Comparison of ENCODE assay signal across 9 cellular contexts in the genomic region with DNA sequence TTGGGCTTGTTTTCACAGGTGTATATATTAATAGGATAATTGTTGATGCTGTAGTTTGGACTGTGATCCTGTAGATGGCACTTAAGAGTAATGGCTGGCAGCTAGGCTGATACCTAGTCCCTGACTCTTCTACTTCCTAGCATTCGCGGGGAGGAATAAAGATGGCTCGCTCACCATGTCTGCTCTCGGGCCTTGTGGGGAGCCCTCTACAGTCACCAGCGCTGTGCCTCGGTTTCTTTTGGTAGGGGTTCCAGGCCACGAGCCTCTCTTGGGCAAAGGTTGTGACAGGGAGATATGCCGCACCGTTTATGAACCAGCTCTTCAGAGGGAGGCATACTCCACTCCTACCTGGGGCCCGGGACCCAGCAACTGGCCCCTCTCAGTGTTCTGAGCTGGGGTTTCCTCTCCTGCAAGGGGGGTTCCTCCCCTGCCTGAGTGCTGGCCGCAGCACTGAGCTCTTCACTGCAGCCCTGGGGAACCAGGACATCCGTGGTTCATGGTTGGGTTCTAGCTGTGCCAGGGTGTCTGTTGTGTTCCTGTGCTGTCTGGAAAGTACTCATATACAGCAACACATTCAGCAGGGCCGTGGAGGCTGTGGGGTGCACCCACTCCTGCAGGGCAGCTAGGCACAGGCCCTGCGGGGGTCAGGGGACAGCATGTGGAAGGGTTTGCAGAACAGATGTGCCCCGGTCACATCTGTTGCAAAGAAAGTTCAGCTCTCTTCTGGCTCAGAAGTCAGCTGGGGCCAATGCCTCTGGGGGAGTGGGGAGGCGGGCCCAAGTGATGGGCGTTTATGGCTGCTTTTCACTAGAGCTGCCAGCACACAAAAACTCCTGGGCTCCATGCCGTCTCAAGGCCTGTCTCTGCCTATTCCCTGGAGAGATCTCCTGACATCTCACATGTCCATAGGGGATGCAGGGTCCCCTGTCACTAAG.
A peak's percentile ranks its signal among the peaks of the same experiment; 100 is the strongest.
DNase-seq lines count a peak whose midpoint lies in the region; ATAC-seq and TF ChIP-seq lines count a peak whose summit lies in the region.
"Had no signal": no experiment of that assay in that cellular context is flagged by ENCODE, and none has a peak within 500 bp of the region (broad histone marks: within the 10 kb centered on the region; RNA-seq: fewer than 3 reads in every experiment).

No MANE protein-coding gene starts in this region.

- H3K27ac ChIP-seq in neural progenitor cell, result no peak overlapping the region
- H3K27ac ChIP-seq: neutrophil had no signal

- H2AFZ ChIP-seq in neural progenitor cell (replicated peaks), result peak overlapping the region; percentile 88

- no peak overlapping the region for H3K9ac ChIP-seq in neural progenitor cell

- H3K79me2 ChIP-seq in neural progenitor cell (ENCODE audit: low read depth), result no peaks in the 10 kb centered on the region

- no peaks in the 10 kb centered on the region for H3K9me3 ChIP-seq in neural progenitor cell (ENCODE audit: low read depth)
- H3K9me3 ChIP-seq: neutrophil had no signal

- no peaks in the 10 kb centered on the region for H3K9me3 Mint-ChIP-seq in neural progenitor cell
- no peaks in the 10 kb centered on the region for H3K9me3 Mint-ChIP-seq in stimulated activated effector memory CD8-positive, alpha-beta T cell treated with anti-CD3 and anti-CD28 coated beads, Interleukin-12 subunit alpha, Interleukin-12 subunit beta, amount 100 ng/mL, for 72 hours

- H3K4me1 ChIP-seq in neural progenitor cell, result no peaks in the 10 kb centered on the region

- peak; percentile 49 for TF ChIP-seq CTCF in neural progenitor cell (IDR thresholded peaks at IDR 0.05)

- peak; percentile 15 for DNase-seq in NCI-H510A treated with DMSO at 0.1 percent for 48 hours (lab: John Stamatoyannopoulos, UW)
- DNase-seq in NCI-H510A (lab: John Stamatoyannopoulos, UW), result no peak
- peak; percentile 33 for DNase-seq in neural progenitor cell (ENCODE audit: low spot score)
- DNase-seq in stimulated activated effector memory CD8-positive, alpha-beta T cell treated with anti-CD3 and anti-CD28 coated beads, Interleukin-12 subunit alpha, Interleukin-12 subunit beta, amount 100 ng/mL, for 72 hours (ENCODE audit: low spot score in 2 of 2), result no peak
- DNase-seq in activated CD4-positive, alpha-beta T cell treated with anti-CD3 and anti-CD28 coated beads, Interleukin-2, amount 50 U/mL, for 4 hours, result no peak

- no peaks in the 10 kb centered on the region for H3K36me3 ChIP-seq in neural progenitor cell
- H3K36me3 ChIP-seq: neutrophil had no signal

- no peak overlapping the region for H3K27ac Mint-ChIP-seq in neural progenitor cell
- no peak overlapping the region for H3K27ac Mint-ChIP-seq in stimulated activated effector memory CD8-positive, alpha-beta T cell treated with anti-CD3 and anti-CD28 coated beads, Interleukin-12 subunit alpha, Interleukin-12 subunit beta, amount 100 ng/mL, for 72 hours

- ATAC-seq in HG03139 (IDR thresholded peaks at IDR 0.05; ENCODE audit: unreplicated experiment) (peak; percentile 81), SK-N-SH treated with all-trans-retinoic acid at 6 μM for 48 hours (peak; percentile 98), GM21447 (IDR thresholded peaks at IDR 0.05; ENCODE audit: unreplicated experiment) (no peak)
- ATAC-seq in stimulated activated effector memory CD8-positive, alpha-beta T cell treated with anti-CD3 and anti-CD28 coated beads, Interleukin-12 subunit alpha, Interleukin-12 subunit beta, amount 100 ng/mL, for 72 hours, result no peak

- H3K4me3 Mint-ChIP-seq in neural progenitor cell, result no peak overlapping the region
- H3K4me3 Mint-ChIP-seq in stimulated activated effector memory CD8-positive, alpha-beta T cell treated with anti-CD3 and anti-CD28 coated beads, Interleukin-12 subunit alpha, Interleukin-12 subunit beta, amount 100 ng/mL, for 72 hours, result no peak overlapping the region

- H3K27me3 ChIP-seq in neural progenitor cell, result no peaks in the 10 kb centered on the region
- H3K27me3 ChIP-seq: neutrophil had no signal

- H3K36me3 Mint-ChIP-seq in neural progenitor cell, result no peaks in the 10 kb centered on the region
- H3K36me3 Mint-ChIP-seq in stimulated activated effector memory CD8-positive, alpha-beta T cell treated with anti-CD3 and anti-CD28 coated beads, Interleukin-12 subunit alpha, Interleukin-12 subunit beta, amount 100 ng/mL, for 72 hours, result no peaks in the 10 kb centered on the region

- no peaks in the 10 kb centered on the region for H3K27me3 Mint-ChIP-seq in neural progenitor cell (ENCODE audit: insufficient read depth, low read depth)

- no peaks in the 10 kb centered on the region for H3F3A ChIP-seq in neural progenitor cell (ENCODE audit: low read depth)

- H4K20me1 ChIP-seq in neural progenitor cell (ENCODE audit: low read depth), result no peaks in the 10 kb centered on the region

- no peak overlapping the region for H3K4me3 ChIP-seq in neural progenitor cell

- no peak overlapping the region for H3K4me2 ChIP-seq in neural progenitor cell

- H3K4me1 Mint-ChIP-seq in neural progenitor cell, result no peaks in the 10 kb centered on the region
- H3K4me1 Mint-ChIP-seq in stimulated activated effector memory CD8-positive, alpha-beta T cell treated with anti-CD3 and anti-CD28 coated beads, Interleukin-12 subunit alpha, Interleukin-12 subunit beta, amount 100 ng/mL, for 72 hours, result no peaks in the 10 kb centered on the region

TF ChIP-seq in SK-N-SH treated with all-trans-retinoic acid at 6 μM for 48 hours, 23 proteins besides CTCF, POLR2A, EP300 and RAD21 (continues in another document):
- TF ChIP-seq, protein P1, sequence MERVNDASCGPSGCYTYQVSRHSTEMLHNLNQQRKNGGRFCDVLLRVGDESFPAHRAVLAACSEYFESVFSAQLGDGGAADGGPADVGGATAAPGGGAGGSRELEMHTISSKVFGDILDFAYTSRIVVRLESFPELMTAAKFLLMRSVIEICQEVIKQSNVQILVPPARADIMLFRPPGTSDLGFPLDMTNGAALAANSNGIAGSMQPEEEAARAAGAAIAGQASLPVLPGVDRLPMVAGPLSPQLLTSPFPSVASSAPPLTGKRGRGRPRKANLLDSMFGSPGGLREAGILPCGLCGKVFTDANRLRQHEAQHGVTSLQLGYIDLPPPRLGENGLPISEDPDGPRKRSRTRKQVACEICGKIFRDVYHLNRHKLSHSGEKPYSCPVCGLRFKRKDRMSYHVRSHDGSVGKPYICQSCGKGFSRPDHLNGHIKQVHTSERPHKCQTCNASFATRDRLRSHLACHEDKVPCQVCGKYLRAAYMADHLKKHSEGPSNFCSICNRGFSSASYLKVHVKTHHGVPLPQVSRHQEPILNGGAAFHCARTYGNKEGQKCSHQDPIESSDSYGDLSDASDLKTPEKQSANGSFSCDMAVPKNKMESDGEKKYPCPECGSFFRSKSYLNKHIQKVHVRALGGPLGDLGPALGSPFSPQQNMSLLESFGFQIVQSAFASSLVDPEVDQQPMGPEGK (CRISPR knock-in tag; IDR thresholded peaks at IDR 0.05; ENCODE audit: borderline replicate concordance), result no peak
- TF ChIP-seq CSRNP3 (CRISPR knock-in tag; IDR thresholded peaks at IDR 0.05) (no peak), ZNF8 (CRISPR knock-in tag; IDR thresholded peaks at IDR 0.05) (no peak), ISL1 (CRISPR knock-in tag; IDR thresholded peaks at IDR 0.05) (no peak), RARB (CRISPR knock-in tag; IDR thresholded peaks at IDR 0.05) (no peak), ZNF565 (CRISPR knock-in tag; conservative IDR thresholded peaks at IDR 0.05; ENCODE audit: low read depth) (no peak), CREB5 (CRISPR knock-in tag; IDR thresholded peaks at IDR 0.05; ENCODE audit: low read depth) (no peak), ARNTL (CRISPR knock-in tag; IDR thresholded peaks at IDR 0.05; ENCODE audit: borderline replicate concordance, low read depth) (no peak), GLIS3 (CRISPR knock-in tag; IDR thresholded peaks at IDR 0.05) (no peak), ZNF70 (CRISPR knock-in tag; IDR thresholded peaks at IDR 0.05) (no peak), BACH2 (CRISPR knock-in tag; IDR thresholded peaks at IDR 0.05; ENCODE audit: borderline replicate concordance) (no peak)
- TF ChIP-seq, protein P2, sequence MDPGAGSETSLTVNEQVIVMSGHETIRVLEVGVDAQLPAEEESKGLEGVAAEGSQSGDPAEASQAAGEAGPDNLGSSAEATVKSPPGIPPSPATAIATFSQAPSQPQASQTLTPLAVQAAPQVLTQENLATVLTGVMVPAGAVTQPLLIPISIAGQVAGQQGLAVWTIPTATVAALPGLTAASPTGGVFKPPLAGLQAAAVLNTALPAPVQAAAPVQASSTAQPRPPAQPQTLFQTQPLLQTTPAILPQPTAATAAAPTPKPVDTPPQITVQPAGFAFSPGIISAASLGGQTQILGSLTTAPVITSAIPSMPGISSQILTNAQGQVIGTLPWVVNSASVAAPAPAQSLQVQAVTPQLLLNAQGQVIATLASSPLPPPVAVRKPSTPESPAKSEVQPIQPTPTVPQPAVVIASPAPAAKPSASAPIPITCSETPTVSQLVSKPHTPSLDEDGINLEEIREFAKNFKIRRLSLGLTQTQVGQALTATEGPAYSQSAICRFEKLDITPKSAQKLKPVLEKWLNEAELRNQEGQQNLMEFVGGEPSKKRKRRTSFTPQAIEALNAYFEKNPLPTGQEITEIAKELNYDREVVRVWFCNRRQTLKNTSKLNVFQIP (CRISPR knock-in tag; IDR thresholded peaks at IDR 0.05; ENCODE audit: borderline replicate concordance, low read depth), result no peak

Comparison
In these comparisons a context has a peak if more than half of its experiments do, and no peak if none do; other contexts are left out.
1. DNase-seq: peak in NCI-H510A treated with DMSO at 0.1 percent for 48 hours (single experiment) and neural progenitor cell (single experiment); none in NCI-H510A (single experiment), stimulated activated effector memory CD8-positive, alpha-beta T cell treated with anti-CD3 and anti-CD28 coated beads, Interleukin-12 subunit alpha, Interleukin-12 subunit beta, amount 100 ng/mL, for 72 hours (0 of 2) and activated CD4-positive, alpha-beta T cell treated with anti-CD3 and anti-CD28 coated beads, Interleukin-2, amount 50 U/mL, for 4 hours (0 of 2).
2. ATAC-seq: peak in HG03139 (single experiment) and SK-N-SH treated with all-trans-retinoic acid at 6 μM for 48 hours (single experiment); none in GM21447 (single experiment) and stimulated activated effector memory CD8-positive, alpha-beta T cell treated with anti-CD3 and anti-CD28 coated beads, Interleukin-12 subunit alpha, Interleukin-12 subunit beta, amount 100 ng/mL, for 72 hours (single experiment).